Comparison of ENCODE assay signal across 8 cellular contexts in genomic region chr19:2949939-2950285, GRCh38. TPM values are rescaled to one million over a fixed set of nuclear protein-coding genes. Genes with fewer than 3 reads are reported as not detected.
DNase-seq lines count a peak whose midpoint lies in the region; ATAC-seq and TF ChIP-seq lines count a peak whose summit lies in the region.

No MANE protein-coding gene starts in this region.

- TF ChIP-seq POLR2A in adrenal gland (IDR thresholded peaks at IDR 0.05) (no peak), spleen (IDR thresholded peaks at IDR 0.05) (no peak)

- H3K27me3 Mint-ChIP-seq in activated T-cell treated with anti-CD3 and anti-CD28 coated beads, Interleukin-2, amount 50 U/mL, for 72 hours (ENCODE audit: low read depth): no peaks in the 10 kb centered on the region

- TF ChIP-seq CTCF in adrenal gland (IDR thresholded peaks at IDR 0.05) (no peak), spleen (IDR thresholded peaks at IDR 0.05 in 8 of 11, conservative IDR thresholded peaks at IDR 0.05 in 3 of 11) (peak in 1 of 11 experiments; percentile 1)

- H3K9me3 Mint-ChIP-seq in activated T-cell treated with anti-CD3 and anti-CD28 coated beads, Interleukin-2, amount 50 U/mL, for 72 hours: no peaks in the 10 kb centered on the region

- no peak for DNase-seq in activated T-cell treated with anti-CD3 and anti-CD28 coated beads, Interleukin-2, amount 50 U/mL, for 72 hours
- no peak for DNase-seq in activated T-cell treated with anti-CD3 and anti-CD28 coated beads, Interleukin-2, amount 50 U/mL, for 48 hours
- DNase-seq in adrenal gland (peak; percentile 49 to 87 (median 68)), spleen (no peak), cerebellar nuclear complex (lab: John Stamatoyannopoulos, UW) (no peak), retina (no peak)

- H3K27me3 ChIP-seq in adrenal gland: no peaks in the 10 kb centered on the region
- H3K27me3 ChIP-seq in iPS-18a (ENCODE audit: control insufficient read depth, insufficient read depth, low read length): no peaks in the 10 kb centered on the region
- no peaks in the 10 kb centered on the region for H3K27me3 ChIP-seq in spleen (replicated peaks in 1 of 7)

- H3K4me3 ChIP-seq in adrenal gland (peak overlapping the region; percentile 52 to 93 (median 81)), iPS-18a (ENCODE audit: low read length) (peak overlapping the region; percentile 83), spleen (peak overlapping the region; percentile 55 to 94 (median 70))

- H3K4me3 Mint-ChIP-seq in activated T-cell treated with anti-CD3 and anti-CD28 coated beads, Interleukin-2, amount 50 U/mL, for 72 hours: peak overlapping the region; percentile 91 to 99

- peak overlapping the region; percentile 78 for H3K9ac ChIP-seq in iPS-18a (ENCODE audit: low read length)

- 0 to 4% (median 0%) methylated on average over 6 to 11 of the region's 11 CpGs for WGBS in adrenal gland, 4 donors
- whole genome bisulfite sequencing in spleen, 5 donors: 0 to 3% (median 1%) methylated on average over 10 to 11 of the region's 11 CpGs

- H3K27ac ChIP-seq in KOPT-K1 (ENCODE audit: low read depth, low read length, poor library complexity, severe bottlenecking) (peak overlapping the region; percentile 91), adrenal gland (peak overlapping the region; percentile 90 to 97 (median 96)), iPS-18a (ENCODE audit: low read length) (no peak overlapping the region), spleen (peak overlapping the region; percentile 86 to 98 (median 94))

- H3K36me3 Mint-ChIP-seq in activated T-cell treated with anti-CD3 and anti-CD28 coated beads, Interleukin-2, amount 50 U/mL, for 72 hours (ENCODE audit: insufficient read depth in 2 of 2): peaks cover 2 to 4% of the 10 kb centered on the region in 2 donors

- ATAC-seq in activated T-cell treated with anti-CD3 and anti-CD28 coated beads, Interleukin-2, amount 50 U/mL, for 72 hours (replicated peaks in 1 of 2): peak; percentile 1 to 3

- H3K36me3 ChIP-seq in KOPT-K1 (ENCODE audit: insufficient read depth, low read length) (no peaks in the 10 kb centered on the region), adrenal gland (replicated peaks in 1 of 2) (no peaks in the 10 kb centered on the region), iPS-18a (ENCODE audit: control insufficient read depth, low read depth, low read length) (no peaks in the 10 kb centered on the region), spleen (no peaks in the 10 kb centered on the region)

- H3K4me1 Mint-ChIP-seq in activated T-cell treated with anti-CD3 and anti-CD28 coated beads, Interleukin-2, amount 50 U/mL, for 72 hours (ENCODE audit: low read depth): peaks cover 41% of the 10 kb centered on the region

- no peaks in the 10 kb centered on the region for H3K9me3 ChIP-seq in KOPT-K1 (ENCODE audit: insufficient read depth, low read length, poor library complexity, severe bottlenecking)
- H3K9me3 ChIP-seq in adrenal gland (replicated peaks in 1 of 3): no peaks in the 10 kb centered on the region
- H3K9me3 ChIP-seq in iPS-18a (ENCODE audit: control insufficient read depth, low read depth, low read length): no peaks in the 10 kb centered on the region
- no peaks in the 10 kb centered on the region for H3K9me3 ChIP-seq in spleen

- H3K27ac Mint-ChIP-seq in activated T-cell treated with anti-CD3 and anti-CD28 coated beads, Interleukin-2, amount 50 U/mL, for 72 hours: peak overlapping the region; percentile 93

- intact Hi-C loops in adrenal gland (cut with DNase I): loop anchor here (10.0 kb wide), 3 partner anchors 65 to 155 kb away; no protein-coding TSS in a partner anchor
- intact Hi-C loops in spleen (cut with DNase I; ENCODE audit: low total_unique reads): no loop called here

- peaks cover 15 to 16% of the 10 kb centered on the region in 2 donors for H3K4me1 ChIP-seq in adrenal gland (replicated peaks in 1 of 2)
- H3K4me1 ChIP-seq in iPS-18a (ENCODE audit: control insufficient read depth, low read depth, low read length): no peaks in the 10 kb centered on the region
- H3K4me1 ChIP-seq in spleen: peaks cover 10 to 35% (median 24%) of the 10 kb centered on the region in 6 donors

RNA-seq across cellular contexts. Expression of gene ZNF77, which starts 5.1 kb away (rescaled TPM):
- 1 to 10 TPM; 5.4 to 5.5 TPM for total RNA-seq in activated T-cell treated with anti-CD3 and anti-CD28 coated beads, Interleukin-2, amount 50 U/mL, for 72 hours
- total RNA-seq in adrenal gland: 10 to 100 TPM in 1 of 8 donors, 1 to 10 TPM in 7; 1.1 to 10.6 (median 3.8) TPM
- polyA plus RNA-seq in adrenal gland: 1 to 10 TPM; 2.9 to 3.2 (median 3.1) TPM
- 1 to 10 TPM; 3.9 to 7.5 (median 4.5) TPM for total RNA-seq in spleen
- polyA plus RNA-seq in spleen: 1 to 10 TPM; 2.2 to 2.9 (median 2.8) TPM

RNA-seq across cellular contexts. Expression of gene TLE6, which starts 27.5 kb away (rescaled TPM):
- 1 to 10 TPM; 4.5 to 6.0 TPM for total RNA-seq in activated T-cell treated with anti-CD3 and anti-CD28 coated beads, Interleukin-2, amount 50 U/mL, for 72 hours
- total RNA-seq in adrenal gland (1 to 10 TPM in 6 of 8 donors, under 1 TPM in 2; 0.48 to 3.2 (median 2.0) TPM), spleen (1 to 10 TPM in 5 of 7 donors, under 1 TPM in 2; 0.60 to 4.1 (median 1.4) TPM)
- polyA plus RNA-seq in adrenal gland (10 to 100 TPM in 1 of 3 donors, 1 to 10 TPM in 2; 1.2 to 13.9 (median 6.3) TPM), spleen (1 to 10 TPM; 1.9 to 2.7 (median 2.2) TPM)

RNA-seq across cellular contexts. Expression of gene ZNF57, which starts 49.2 kb away (rescaled TPM):
- total RNA-seq in activated T-cell treated with anti-CD3 and anti-CD28 coated beads, Interleukin-2, amount 50 U/mL, for 72 hours: 1 to 10 TPM; 6.2 to 7.6 TPM
- total RNA-seq in adrenal gland (1 to 10 TPM; 2.6 to 5.7 (median 3.2) TPM), spleen (1 to 10 TPM; 2.0 to 3.9 (median 3.3) TPM)
- polyA plus RNA-seq in adrenal gland (1 to 10 TPM; 2.7 to 3.9 (median 3.4) TPM), spleen (1 to 10 TPM; 2.3 to 2.6 (median 2.3) TPM)

Comparison
In these comparisons a context has a peak if more than half of its experiments do, and no peak if none do; other contexts are left out.
1. DNase-seq: peak in adrenal gland (7 of 7); none in activated T-cell treated with anti-CD3 and anti-CD28 coated beads, Interleukin-2, amount 50 U/mL, for 72 hours (0 of 2), activated T-cell treated with anti-CD3 and anti-CD28 coated beads, Interleukin-2, amount 50 U/mL, for 48 hours (0 of 2), spleen (single experiment), cerebellar nuclear complex (0 of 2) and retina (single experiment).
2. Peak in every context shown above with its lines, with median percentiles within 50 percentile points of each other: H3K4me3 ChIP-seq.